1 cellular context compared by ENCODE assay signal in the genomic region with DNA sequence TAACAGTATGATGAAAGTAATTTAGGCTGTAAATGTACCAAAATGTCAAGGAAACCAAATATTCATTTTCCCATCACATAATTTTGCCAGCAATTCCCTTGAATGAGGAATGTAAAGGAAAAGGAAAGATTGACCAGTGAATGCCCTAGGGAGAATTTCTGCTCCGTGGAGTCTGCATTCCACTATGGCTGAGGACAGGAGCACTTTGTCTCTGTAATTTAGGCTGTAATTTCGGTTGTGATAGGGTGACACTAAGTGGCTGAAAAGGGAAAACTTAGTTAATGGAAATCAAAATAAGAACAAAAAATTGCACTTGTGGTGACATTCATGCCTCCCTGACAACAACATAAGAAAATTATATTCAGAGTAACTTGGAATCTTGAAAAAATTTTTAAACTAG.
TF ChIP-seq lines count a peak whose summit lies in the region.

No MANE protein-coding gene starts in this region.

TF ChIP-seq in H1, 55 proteins besides CTCF, POLR2A, EP300 and RAD21:
- no peak for TF ChIP-seq SUZ12 (IDR thresholded peaks at IDR 0.05; ENCODE audit: low read length)
- no peak for TF ChIP-seq CBX8 (IDR thresholded peaks at IDR 0.05; ENCODE audit: borderline replicate concordance, low read depth, low read length)
- TF ChIP-seq HDAC6 (IDR thresholded peaks at IDR 0.05; ENCODE audit: low read depth, low read length): no peak
